In genomic region chr1:166166400-166166699, GRCh38 we compare ENCODE assay signal across 8 cellular contexts. TPM values are rescaled to one million over a fixed set of nuclear protein-coding genes. Genes with fewer than 3 reads are reported as not detected.
DNase-seq lines count a peak whose midpoint lies in the region; ATAC-seq and TF ChIP-seq lines count a peak whose summit lies in the region.

No MANE protein-coding gene starts in this region.

- H3K4me2 ChIP-seq in BLaER1 = peak overlapping the region; percentile 99

- TF ChIP-seq POLR2A in Peyer's patch (IDR thresholded peaks at IDR 0.05) = no peak

- H3K4me3 ChIP-seq in BLaER1 (peak overlapping the region; percentile 77), Peyer's patch (peak overlapping the region; percentile 60 to 86 (median 68)), lung (peak overlapping the region; percentile 75)

- peak; percentile 11 for ATAC-seq in GM21737 (IDR thresholded peaks at IDR 0.05; ENCODE audit: unreplicated experiment)
- no peak for ATAC-seq in lung (ENCODE audit: insufficient read depth, low FRiP score)
- ATAC-seq in HG02852 (IDR thresholded peaks at IDR 0.05; ENCODE audit: unreplicated experiment) = no peak

- WGBS in lung, 2 donors = 0% methylated on average over 12 to 41 of the region's 41 CpGs

- no peak for DNase-seq in Peyer's patch
- no peak for DNase-seq in lung (ENCODE audit: low spot score)
- DNase-seq in NCI-H1694 treated with DMSO at 0.1 percent for 48 hours (lab: John Stamatoyannopoulos, UW) = no peak
- no peak for DNase-seq in GM20000 (ENCODE audit: low spot score)
- DNase-seq in NCI-H774 (lab: John Stamatoyannopoulos, UW) = no peak

- H3K9me3 ChIP-seq in BLaER1 (no peaks in the 10 kb centered on the region), Peyer's patch (no peaks in the 10 kb centered on the region), lung (ENCODE audit: control insufficient read depth in 2 of 2, insufficient read depth in 1 of 2, low read length in 1 of 2) (no peaks in the 10 kb centered on the region)

- peak overlapping the region; percentile 72; the same call in 1 of the 2 replicates for H3K27ac ChIP-seq in BLaER1
- peak overlapping the region in 2 of 4 donors; percentile 52 to 64 for H3K27ac ChIP-seq in Peyer's patch
- H3K27ac ChIP-seq in lung (ENCODE audit: low read depth in 1 of 2, low read length in 1 of 2) = no peak overlapping the region

- H4K20me1 ChIP-seq in BLaER1 = peaks cover 46% of the 10 kb centered on the region

- peak overlapping the region; percentile 74 for H3K9ac ChIP-seq in BLaER1

- H3K36me3 ChIP-seq in BLaER1 (no peaks in the 10 kb centered on the region), Peyer's patch (no peaks in the 10 kb centered on the region), lung (ENCODE audit: control insufficient read depth in 2 of 2, insufficient read depth in 2 of 2, low read length in 2 of 2) (no peaks in the 10 kb centered on the region)

- H3K27me3 ChIP-seq in BLaER1 (peaks cover 29% of the 10 kb centered on the region), Peyer's patch (no peaks in the 10 kb centered on the region), lung (ENCODE audit: control insufficient read depth, insufficient read depth) (no peaks in the 10 kb centered on the region)

- TF ChIP-seq CTCF in Peyer's patch (IDR thresholded peaks at IDR 0.05) (no peak), lung (IDR thresholded peaks at IDR 0.05; ENCODE audit: control extremely low read depth, extremely low read depth) (no peak), GM20000 (IDR thresholded peaks at IDR 0.05; ENCODE audit: extremely low read depth, missing control alignments) (no peak)

- H3K4me1 ChIP-seq in BLaER1 (peaks cover 28% of the 10 kb centered on the region), Peyer's patch (peaks cover 0 to 14% (median 10%) of the 10 kb centered on the region in 4 donors), lung (ENCODE audit: control insufficient read depth in 2 of 2, insufficient read depth in 2 of 2, low read length in 2 of 2) (peaks cover 0 to 11% of the 10 kb centered on the region in 2 donors)

RNA-seq across cellular contexts. Expression of gene FAM78B, which starts 0.5 kb away (rescaled TPM):
- 1 to 10 TPM in 3 of 4 donors, under 1 TPM in 1; 0.35 to 5.4 (median 2.8) TPM for total RNA-seq in Peyer's patch
- total RNA-seq in lung = 1 to 10 TPM in 1 of 2 donors, under 1 TPM in 1; 0.57 to 1.4 TPM
- polyA plus RNA-seq in lung = under 1 TPM; 0.30 to 0.34 TPM
